Comparison of ENCODE assay signal across 8 cellular contexts in the genomic region with DNA sequence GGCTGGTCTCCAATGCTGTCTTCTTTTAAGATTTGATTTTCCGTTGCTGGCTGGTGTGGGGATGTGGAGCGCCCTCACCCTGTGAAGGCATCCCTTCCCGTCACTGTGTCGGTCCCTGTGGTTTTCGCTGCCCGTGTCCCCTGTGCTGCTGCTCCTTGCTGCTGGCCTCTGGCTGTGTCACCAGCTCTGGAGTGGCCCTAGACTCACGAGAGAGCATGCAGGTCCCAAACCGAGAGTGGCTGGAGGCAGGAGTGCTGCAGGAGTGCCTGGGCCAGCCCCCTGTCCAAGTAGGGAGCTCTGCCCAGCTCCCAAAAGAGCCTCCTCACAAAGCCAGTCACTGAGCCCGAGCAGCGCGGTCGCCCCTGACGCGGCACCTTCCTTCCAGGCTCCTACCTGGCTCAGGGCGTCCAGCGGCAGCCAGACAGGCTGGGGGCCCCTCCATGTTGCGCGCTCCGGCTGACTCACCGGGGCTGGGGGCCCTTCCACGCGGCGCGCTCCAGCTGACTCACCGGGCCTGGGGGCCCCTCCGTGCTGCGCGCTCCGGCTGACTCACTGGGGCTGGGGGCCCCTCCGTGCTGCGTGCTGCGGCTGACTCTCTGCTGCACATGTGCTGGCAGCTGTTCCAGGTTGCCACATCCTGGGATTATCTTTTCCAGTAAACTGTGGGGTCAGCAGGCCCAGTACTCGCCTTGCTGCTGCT.
A peak's percentile ranks its signal among the peaks of the same experiment; 100 is the strongest.
DNase-seq lines count a peak whose midpoint lies in the region; ATAC-seq and TF ChIP-seq lines count a peak whose summit lies in the region.

No MANE protein-coding gene starts in this region.

- in situ Hi-C loops in astrocyte of the spinal cord (cut with HindIII; ENCODE audit: low sequenced_read_pairs) = no loop called here

- TF ChIP-seq POLR2A in right lobe of liver (IDR thresholded peaks at IDR 0.05) = no peak
- peak in 1 of 2 donors; percentile 37 for TF ChIP-seq POLR2A in uterus (IDR thresholded peaks at IDR 0.05)

- H3K27me3 Mint-ChIP-seq in activated T-helper 1 cell treated with anti-CD3 and anti-CD28 coated beads, Interleukin-12 subunit alpha, Interleukin-12 subunit beta, Interleukin-2, Interleukin-4 antibody, amounts not matched to agents 30 ng/mL and 10 ng/mL and 1 ng/mL, durations not matched to agents 14 hours and 24 hours and 36 hours (ENCODE audit: insufficient read depth) = peaks cover 8% of the 10 kb centered on the region

- H3K4me3 ChIP-seq in left ventricle myocardium inferior = no peak overlapping the region
- H3K4me3 ChIP-seq in astrocyte of the spinal cord (ENCODE audit: low read depth, low read length) = peak overlapping the region; percentile 7
- H3K4me3 ChIP-seq in right lobe of liver = no peak overlapping the region
- no peak overlapping the region for H3K4me3 ChIP-seq in uterus

- peaks cover 60% of the 10 kb centered on the region for H3K27me3 ChIP-seq in left ventricle myocardium inferior (ENCODE audit: low read depth)
- H3K27me3 ChIP-seq in right lobe of liver = no peaks in the 10 kb centered on the region
- no peaks in the 10 kb centered on the region for H3K27me3 ChIP-seq in uterus

- intact Hi-C loops in Right ventricle myocardium inferior (cut with DNase I) (no loop called here), left ventricle myocardium inferior (cut with micrococcal nuclease) (no loop called here), right lobe of liver (cut with DNase I) (no loop called here), uterus (cut with DNase I; ENCODE audit: low total_unique reads) (no loop called here)
- intact Hi-C loops in activated T-helper 1 cell treated with anti-CD3 and anti-CD28 coated beads, Interleukin-12 subunit alpha, Interleukin-12 subunit beta, Interleukin-2, Interleukin-4 antibody, amounts not matched to agents 30 ng/mL and 10 ng/mL and 1 ng/mL, durations not matched to agents 14 hours and 24 hours and 36 hours (cut with micrococcal nuclease) = no loop called here

- H3K9me3 Mint-ChIP-seq in activated T-helper 1 cell treated with anti-CD3 and anti-CD28 coated beads, Interleukin-12 subunit alpha, Interleukin-12 subunit beta, Interleukin-2, Interleukin-4 antibody, amounts not matched to agents 30 ng/mL and 10 ng/mL and 1 ng/mL, durations not matched to agents 14 hours and 24 hours and 36 hours = no peaks in the 10 kb centered on the region

- H3K4me1 Mint-ChIP-seq in activated T-helper 1 cell treated with anti-CD3 and anti-CD28 coated beads, Interleukin-12 subunit alpha, Interleukin-12 subunit beta, Interleukin-2, Interleukin-4 antibody, amounts not matched to agents 30 ng/mL and 10 ng/mL and 1 ng/mL, durations not matched to agents 14 hours and 24 hours and 36 hours (ENCODE audit: low read depth) = no peaks in the 10 kb centered on the region

- H3K36me3 Mint-ChIP-seq in activated T-helper 1 cell treated with anti-CD3 and anti-CD28 coated beads, Interleukin-12 subunit alpha, Interleukin-12 subunit beta, Interleukin-2, Interleukin-4 antibody, amounts not matched to agents 30 ng/mL and 10 ng/mL and 1 ng/mL, durations not matched to agents 14 hours and 24 hours and 36 hours (ENCODE audit: low read depth) = no peaks in the 10 kb centered on the region

- H3K9me3 ChIP-seq in left ventricle myocardium inferior (replicated peaks) = no peaks in the 10 kb centered on the region
- H3K9me3 ChIP-seq in right lobe of liver = no peaks in the 10 kb centered on the region
- no peaks in the 10 kb centered on the region for H3K9me3 ChIP-seq in uterus

- no peak overlapping the region for H3K27ac Mint-ChIP-seq in activated T-helper 1 cell treated with anti-CD3 and anti-CD28 coated beads, Interleukin-12 subunit alpha, Interleukin-12 subunit beta, Interleukin-2, Interleukin-4 antibody, amounts not matched to agents 30 ng/mL and 10 ng/mL and 1 ng/mL, durations not matched to agents 14 hours and 24 hours and 36 hours

- H3K4me1 ChIP-seq in left ventricle myocardium inferior (peaks cover 6% of the 10 kb centered on the region), right lobe of liver (no peaks in the 10 kb centered on the region), uterus (peaks cover 0 to 4% of the 10 kb centered on the region in 2 donors)

- no peak overlapping the region for H3K27ac ChIP-seq in left ventricle myocardium inferior (replicated peaks)
- no peak overlapping the region for H3K27ac ChIP-seq in right lobe of liver
- H3K27ac ChIP-seq in uterus = peak overlapping the region in 1 of 2 donors; percentile 53

- no peak for DNase-seq in Right ventricle myocardium inferior (ENCODE audit: missing footprints)
- no peak for DNase-seq in left ventricle myocardium inferior
- peak; percentile 98 for DNase-seq in astrocyte of the spinal cord (ENCODE audit: low read depth, low spot score)
- peak in 2 of 3 donors; percentile 13 to 35 for DNase-seq in right lobe of liver
- peak; percentile 87 to 89 for DNase-seq in uterus
- no peak for DNase-seq in LoVo (ENCODE audit: low spot score)
- DNase-seq in activated T-helper 1 cell treated with anti-CD3 and anti-CD28 coated beads, Interleukin-12 subunit alpha, Interleukin-12 subunit beta, Interleukin-2, Interleukin-4 antibody, amounts not matched to agents 30 ng/mL and 10 ng/mL and 1 ng/mL, durations not matched to agents 14 hours and 24 hours and 36 hours (ENCODE audit: low spot score) = no peak
- DNase-seq in NCI-H2196 treated with DMSO at 0.1 percent for 48 hours (lab: John Stamatoyannopoulos, UW; ENCODE audit: unreplicated experiment) = no peak

- TF ChIP-seq CTCF in left ventricle myocardium inferior (IDR thresholded peaks at IDR 0.05; ENCODE audit: borderline replicate concordance) (no peak), astrocyte of the spinal cord (IDR thresholded peaks at IDR 0.05; ENCODE audit: low read depth, low read length) (no peak), right lobe of liver (IDR thresholded peaks at IDR 0.05) (no peak), uterus (IDR thresholded peaks at IDR 0.05) (no peak)

- H3K36me3 ChIP-seq in left ventricle myocardium inferior (no peaks in the 10 kb centered on the region), right lobe of liver (no peaks in the 10 kb centered on the region), uterus (no peaks in the 10 kb centered on the region)

- WGBS in right lobe of liver (ENCODE audit: insufficient coverage, low coverage, low lambda C conversion rate, missing lambda C conversion rate) = 61% methylated on average over 3 of the region's 33 CpGs

- no peak overlapping the region for H3K4me3 Mint-ChIP-seq in activated T-helper 1 cell treated with anti-CD3 and anti-CD28 coated beads, Interleukin-12 subunit alpha, Interleukin-12 subunit beta, Interleukin-2, Interleukin-4 antibody, amounts not matched to agents 30 ng/mL and 10 ng/mL and 1 ng/mL, durations not matched to agents 14 hours and 24 hours and 36 hours

- ATAC-seq in Right ventricle myocardium inferior = peak; percentile 53
- ATAC-seq in right lobe of liver = no peak

Comparison
In these comparisons a context has a peak if more than half of its experiments do, and no peak if none do; other contexts are left out.
1. DNase-seq: peak in astrocyte of the spinal cord (single experiment), right lobe of liver (2 of 3) and uterus (2 of 2); none in Right ventricle myocardium inferior (single experiment), left ventricle myocardium inferior (single experiment), LoVo (single experiment), activated T-helper 1 cell treated with anti-CD3 and anti-CD28 coated beads, Interleukin-12 subunit alpha, Interleukin-12 subunit beta, Interleukin-2, Interleukin-4 antibody, amounts not matched to agents 30 ng/mL and 10 ng/mL and 1 ng/mL, durations not matched to agents 14 hours and 24 hours and 36 hours (single experiment) and NCI-H2196 treated with DMSO at 0.1 percent for 48 hours (single experiment).